9 cellular contexts compared by ENCODE assay signal in genomic region chr10:22554481-22555182, GRCh38.
DNase-seq lines count a peak whose midpoint lies in the region; ATAC-seq, FAIRE-seq and TF ChIP-seq lines count a peak whose summit lies in the region.
"Had no signal": no experiment of that assay in that cellular context is flagged by ENCODE, and none has a peak within 500 bp of the region (broad histone marks: within the 10 kb centered on the region; RNA-seq: fewer than 3 reads in every experiment).

No MANE protein-coding gene starts in this region.

- TF ChIP-seq CTCF in bronchial epithelial cell (IDR thresholded peaks at IDR 0.05; ENCODE audit: insufficient read depth, low read length, severe bottlenecking) (no peak), kidney epithelial cell (IDR thresholded peaks at IDR 0.05; ENCODE audit: insufficient read depth, low read length, poor library complexity, severe bottlenecking) (no peak)

- no peak for FAIRE-seq in bronchial epithelial cell (lab: Jason Lieb, UNC)

- H3K27ac Mint-ChIP-seq in activated CD4-positive, alpha-beta T cell treated with anti-CD3 and anti-CD28 coated beads for 36 hours, result no peak overlapping the region
- H3K27ac Mint-ChIP-seq: activated naive CD8-positive, alpha-beta T cell had no signal

- ATAC-seq in activated CD4-positive, alpha-beta T cell treated with anti-CD3 and anti-CD28 coated beads for 36 hours, result no peak
- no peak for ATAC-seq in HG02642 (IDR thresholded peaks at IDR 0.05; ENCODE audit: poor library complexity, unreplicated experiment)

- peaks cover 3% of the 10 kb centered on the region for H3K36me3 ChIP-seq in bronchial epithelial cell (ENCODE audit: control insufficient read depth, insufficient read depth, low read length)
- H3K36me3 ChIP-seq in kidney epithelial cell (ENCODE audit: control insufficient read depth, insufficient read depth, low read length), result peaks cover 2% of the 10 kb centered on the region
- H3K36me3 ChIP-seq in skeletal muscle satellite cell (ENCODE audit: insufficient read depth, low read length), result no peaks in the 10 kb centered on the region

- H3K9ac ChIP-seq in skeletal muscle satellite cell (ENCODE audit: low read depth, low read length), result peak overlapping the region; percentile 65

- POLR2A ChIA-PET in HEK293T (lab: Yijun Ruan, JAX), result interaction anchor here (0.8 to 2.0 kb wide), 8 partner anchors 12 to 238 kb away, joined by 3 to 22 read pairs (median 4); partner anchors contain the start of gene COMMD3
- POLR2A ChIA-PET in activated CD4-positive, alpha-beta T cell treated with anti-CD3 and anti-CD28 coated beads for 36 hours (lab: Charles Lee), result no interaction called here

- intact Hi-C loops in activated CD4-positive, alpha-beta T cell treated with anti-CD3 and anti-CD28 coated beads for 36 hours (cut with DNase I, micrococcal nuclease), result loop anchor here (5.0 to 10.0 kb wide), 2 partner anchors 560 to 562 kb away; no protein-coding TSS in a partner anchor

- H3K4me3 ChIP-seq in bronchial epithelial cell (ENCODE audit: low read depth, low read length), result no peak overlapping the region
- no peak overlapping the region for H3K4me3 ChIP-seq in kidney epithelial cell (ENCODE audit: low read depth, low read length)
- no peak overlapping the region for H3K4me3 ChIP-seq in skeletal muscle satellite cell (ENCODE audit: low read length)

- peaks cover 43% of the 10 kb centered on the region for H3K4me1 ChIP-seq in skeletal muscle satellite cell (ENCODE audit: control insufficient read depth, insufficient read depth, low read length)

- no peaks in the 10 kb centered on the region for H3K27me3 ChIP-seq in bronchial epithelial cell (ENCODE audit: control insufficient read depth, insufficient read depth, low read length)
- H3K27me3 ChIP-seq in kidney epithelial cell (ENCODE audit: control insufficient read depth, insufficient read depth, low read length), result no peaks in the 10 kb centered on the region
- no peaks in the 10 kb centered on the region for H3K27me3 ChIP-seq in skeletal muscle satellite cell (ENCODE audit: control insufficient read depth, insufficient read depth, low read length)

- no peak overlapping the region for H3K4me3 Mint-ChIP-seq in activated CD4-positive, alpha-beta T cell treated with anti-CD3 and anti-CD28 coated beads for 36 hours
- H3K4me3 Mint-ChIP-seq: activated naive CD8-positive, alpha-beta T cell had no signal

- no peaks in the 10 kb centered on the region for H3K9me3 ChIP-seq in skeletal muscle satellite cell (replicated peaks; ENCODE audit: low read length)

- no peaks in the 10 kb centered on the region for H3K9me3 Mint-ChIP-seq in activated CD4-positive, alpha-beta T cell treated with anti-CD3 and anti-CD28 coated beads for 36 hours (ENCODE audit: low read depth)

- peaks cover 22% of the 10 kb centered on the region for H3K36me3 Mint-ChIP-seq in activated CD4-positive, alpha-beta T cell treated with anti-CD3 and anti-CD28 coated beads for 36 hours (ENCODE audit: low read depth)

- CTCF ChIA-PET in HEK293T (lab: Yijun Ruan, JAX), result interaction anchor here (0.7 to 1.7 kb wide), 3 partner anchors 20 to 434 kb away, joined by 3 to 4 read pairs (median 3); no protein-coding TSS in a partner anchor
- CTCF ChIA-PET in activated CD4-positive, alpha-beta T cell treated with anti-CD3 and anti-CD28 coated beads for 36 hours (lab: Charles Lee), result interaction anchor here (0.6 to 1.5 kb wide), 3 partner anchors 9 to 33 kb away, joined by 3 to 4 read pairs (median 3); no protein-coding TSS in a partner anchor

- peak; percentile 63 for DNase-seq in HEK293T (ENCODE audit: extremely low spot score)
- DNase-seq in bronchial epithelial cell (ENCODE audit: low read depth), result peak; percentile 22
- DNase-seq in kidney epithelial cell (ENCODE audit: low read depth), result peak; percentile 4
- no peak for DNase-seq in activated CD4-positive, alpha-beta T cell treated with anti-CD3 and anti-CD28 coated beads for 36 hours
- DNase-seq in GOT3 (lab: John Stamatoyannopoulos, UW), result no peak
- DNase-seq in stimulated activated CD8-positive, alpha-beta memory T cell treated with anti-CD3 and anti-CD28 coated beads, Interleukin-4, amount 100 ng/mL, for 48 hours, result no peak

- no peaks in the 10 kb centered on the region for H3K27me3 Mint-ChIP-seq in activated CD4-positive, alpha-beta T cell treated with anti-CD3 and anti-CD28 coated beads for 36 hours
- H3K27me3 Mint-ChIP-seq: activated naive CD8-positive, alpha-beta T cell had no signal

- peak overlapping the region; percentile 68 for H3K4me2 ChIP-seq in skeletal muscle satellite cell (ENCODE audit: low read length)

- peaks cover 11% of the 10 kb centered on the region for H3K4me1 Mint-ChIP-seq in activated CD4-positive, alpha-beta T cell treated with anti-CD3 and anti-CD28 coated beads for 36 hours

TF ChIP-seq in HEK293T, 16 proteins besides CTCF, POLR2A, EP300 and RAD21:
- TF ChIP-seq L3MBTL2 (conservative IDR thresholded peaks at IDR 0.05) (no peak), LEF1 (IDR thresholded peaks at IDR 0.05; ENCODE audit: borderline replicate concordance) (no peak), BHLHE40 (IDR thresholded peaks at IDR 0.05; ENCODE audit: borderline replicate concordance) (no peak), PKNOX1 (IDR thresholded peaks at IDR 0.05) (peak; percentile 86)

Comparison
In these comparisons a context has a peak if more than half of its experiments do, and no peak if none do; other contexts are left out.
1. DNase-seq: peak in HEK293T (single experiment), bronchial epithelial cell (single experiment) and kidney epithelial cell (single experiment); none in activated CD4-positive, alpha-beta T cell treated with anti-CD3 and anti-CD28 coated beads for 36 hours (single experiment), GOT3 (single experiment) and stimulated activated CD8-positive, alpha-beta memory T cell treated with anti-CD3 and anti-CD28 coated beads, Interleukin-4, amount 100 ng/mL, for 48 hours (single experiment).